ENCODE assay signal across 9 cellular contexts in the genomic region with DNA sequence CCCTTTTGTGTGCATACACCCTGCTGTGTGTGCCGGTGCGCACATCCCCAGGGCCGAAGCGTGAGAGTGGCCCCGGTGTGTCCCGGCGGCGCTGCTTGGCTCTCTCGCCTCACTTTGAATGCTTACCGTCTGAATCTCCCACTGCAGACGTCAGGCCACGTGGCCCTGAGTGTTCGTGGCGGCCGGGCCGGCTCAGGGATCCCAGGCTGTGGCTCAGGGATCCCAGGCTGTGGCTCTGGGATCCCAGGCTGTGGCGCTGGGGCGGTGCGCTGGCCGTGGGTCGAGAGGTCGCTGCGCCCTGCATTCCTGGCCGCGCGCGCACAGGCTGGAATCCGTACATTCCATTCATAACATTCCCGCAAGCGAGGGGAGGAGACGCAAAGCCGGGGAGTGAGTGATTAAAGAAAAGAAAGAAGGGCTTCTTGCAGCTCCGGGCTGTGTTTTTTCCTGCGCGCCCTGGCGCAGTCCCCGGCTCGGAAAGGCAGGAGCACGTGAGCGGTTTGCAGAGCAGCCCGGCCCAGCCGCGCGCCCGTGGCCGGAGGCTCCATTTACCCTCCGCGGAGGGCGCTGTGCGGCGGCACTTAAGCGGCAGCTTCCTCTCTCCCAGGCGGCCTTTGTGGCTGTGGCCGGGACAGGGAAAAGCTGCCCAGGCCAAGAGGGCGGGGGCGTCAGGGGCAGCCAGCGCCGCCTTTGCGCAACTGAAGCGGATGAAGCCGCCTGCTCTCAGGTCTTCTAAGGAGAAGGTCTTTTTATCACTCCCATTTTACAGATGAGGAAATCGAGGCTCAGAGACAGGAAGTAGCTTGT.
DNase-seq lines count a peak whose midpoint lies in the region; ATAC-seq, FAIRE-seq and TF ChIP-seq lines count a peak whose summit lies in the region.
"Had no signal": no experiment of that assay in that cellular context is flagged by ENCODE, and none has a peak within 500 bp of the region (broad histone marks: within the 10 kb centered on the region; RNA-seq: fewer than 3 reads in every experiment).

No MANE protein-coding gene starts in this region.

- SMC1A ChIA-PET in GM12878 (lab: Charles Lee; ENCODE audit: uncharacterized antibody, unreplicated experiment): no interaction called here

- DNase-seq in HTR-8/SVneo (ENCODE audit: insufficient read length, low spot score) (peak; percentile 75), GM12878 (ENCODE audit: low read depth, low spot score) (no peak), hypothalamus (lab: John Stamatoyannopoulos, UW) (peak in 42 of 51 donors; percentile 27 to 85 (median 69)), KG1 (lab: John Stamatoyannopoulos, UW) (no peak)
- no peak for DNase-seq in activated CD4-positive, alpha-beta T cell treated with anti-CD3 and anti-CD28 coated beads for 36 hours

- H3K4me3 Mint-ChIP-seq in activated CD4-positive, alpha-beta T cell treated with anti-CD3 and anti-CD28 coated beads for 36 hours: no peak overlapping the region

- no peaks in the 10 kb centered on the region for H3K9me3 Mint-ChIP-seq in activated CD4-positive, alpha-beta T cell treated with anti-CD3 and anti-CD28 coated beads for 36 hours (ENCODE audit: low read depth)

- H3K9me3 ChIP-seq in GM12878 (replicated peaks; ENCODE audit: control insufficient read depth, insufficient read depth, low read length): no peaks in the 10 kb centered on the region

- H3K4me1 ChIP-seq in GM12878 (ENCODE audit: control insufficient read depth, insufficient read depth, low read length): no peaks in the 10 kb centered on the region
- peaks cover 20% of the 10 kb centered on the region for H3K4me1 ChIP-seq in rectal smooth muscle tissue (ENCODE audit: control insufficient read depth, insufficient read depth, low read length)

- no peak for TF ChIP-seq EP300 in GM12878 (IDR thresholded peaks at IDR 0.05; ENCODE audit: borderline replicate concordance in 1 of 2, control insufficient read depth in 1 of 2, low read depth in 2 of 2, low read length in 2 of 2)

- H3K27me3 ChIP-seq in GM12878 (replicated peaks in 1 of 2; ENCODE audit: control insufficient read depth in 2 of 2, insufficient read depth in 2 of 2, low read length in 1 of 2) (peaks cover 0 to 1% of the 10 kb centered on the region in 2 experiments; a peak in 2 of 4 replicates), rectal smooth muscle tissue (ENCODE audit: control insufficient read depth, insufficient read depth, low read length) (no peaks in the 10 kb centered on the region)

- no peaks in the 10 kb centered on the region for H3K4me1 Mint-ChIP-seq in activated CD4-positive, alpha-beta T cell treated with anti-CD3 and anti-CD28 coated beads for 36 hours

- H3K36me3 ChIP-seq in GM12878 (ENCODE audit: control insufficient read depth in 2 of 2, insufficient read depth in 2 of 2, low read length in 1 of 2) (no peaks in the 10 kb centered on the region), rectal smooth muscle tissue (ENCODE audit: control insufficient read depth, insufficient read depth, low read length) (no peaks in the 10 kb centered on the region)

- no TSS peak for BruUV-seq in GM12878 (replicated peaks; lab: Mats Ljungman, UMichigan)

- no peak for TF ChIP-seq POLR2A in GM12878 (IDR thresholded peaks at IDR 0.05; ENCODE audit: low read depth, low read length)

- peak; percentile 91 for FAIRE-seq in HTR-8/SVneo (lab: Jason Lieb, UNC)
- FAIRE-seq in GM12878 (lab: Jason Lieb, UNC): no peak

- in situ Hi-C loops in GM12878 (cut with MboI): no loop called here

- ATAC-seq in GM12878: no peak
- no peak for ATAC-seq in GM21360 (IDR thresholded peaks at IDR 0.05; ENCODE audit: unreplicated experiment)
- no peak for ATAC-seq in GM19397 (IDR thresholded peaks at IDR 0.05; ENCODE audit: unreplicated experiment)
- no peak for ATAC-seq in activated CD4-positive, alpha-beta T cell treated with anti-CD3 and anti-CD28 coated beads for 36 hours

- H3K9ac ChIP-seq in GM12878 (ENCODE audit: control insufficient read depth, insufficient read depth, low read length): no peak overlapping the region
- peak overlapping the region; percentile 4 for H3K9ac ChIP-seq in rectal smooth muscle tissue (ENCODE audit: low read length)

- TF ChIP-seq RAD21 in GM12878 (IDR thresholded peaks at IDR 0.05; ENCODE audit: insufficient read depth, low read depth, low read length): no peak

- no peaks in the 10 kb centered on the region for H4K20me1 ChIP-seq in GM12878 (ENCODE audit: control insufficient read depth, insufficient read depth)

- H2AFZ ChIP-seq in GM12878 (ENCODE audit: control insufficient read depth, low read depth, low read length): no peak overlapping the region

- WGBS in GM12878 (ENCODE audit: insufficient coverage, insufficient replicate concordance, low lambda C conversion rate, missing lambda C conversion rate): 63% methylated on average over 62 of the region's 62 CpGs

- H3K79me2 ChIP-seq in GM12878 (ENCODE audit: control insufficient read depth, insufficient read depth, low read length): no peaks in the 10 kb centered on the region

- H3K4me3 ChIP-seq in GM12878 (no peak overlapping the region), rectal smooth muscle tissue (ENCODE audit: low read length) (peak overlapping the region; percentile 46)
- H3K4me3 ChIP-seq: SK-N-MC had no signal

- no peak for TF ChIP-seq CTCF in GM12878 (IDR thresholded peaks at IDR 0.05 in 2 of 3, conservative IDR thresholded peaks at IDR 0.05 in 1 of 3; ENCODE audit: control insufficient read depth in 2 of 3, extremely low read depth in 1 of 3, insufficient read depth in 1 of 3, low read depth in 3 of 3, low read length in 3 of 3)

- RAD21 ChIA-PET in GM12878 (lab: Charles Lee; ENCODE audit: unreplicated experiment): no interaction called here

- H3K27ac ChIP-seq in GM12878 (ENCODE audit: control insufficient read depth, insufficient read depth) (no peak overlapping the region), rectal smooth muscle tissue (ENCODE audit: low read depth, low read length) (peak overlapping the region; percentile 77)
- H3K27ac ChIP-seq: SK-N-MC had no signal

- POLR2A ChIA-PET in GM12878 (lab: Charles Lee): no interaction called here
- POLR2A ChIA-PET in activated CD4-positive, alpha-beta T cell treated with anti-CD3 and anti-CD28 coated beads for 36 hours (lab: Charles Lee): no interaction called here

- no peak overlapping the region for H3K4me2 ChIP-seq in GM12878 (ENCODE audit: control insufficient read depth, insufficient read depth)

- CTCF ChIA-PET in GM12878 (lab: Yijun Ruan, JAX): no interaction called here
- CTCF ChIA-PET in activated CD4-positive, alpha-beta T cell treated with anti-CD3 and anti-CD28 coated beads for 36 hours (lab: Charles Lee): no interaction called here

- no peak overlapping the region for H3K27ac Mint-ChIP-seq in activated CD4-positive, alpha-beta T cell treated with anti-CD3 and anti-CD28 coated beads for 36 hours

- H3K27me3 Mint-ChIP-seq in activated CD4-positive, alpha-beta T cell treated with anti-CD3 and anti-CD28 coated beads for 36 hours: peaks cover 26% of the 10 kb centered on the region

- intact Hi-C loops in GM12878 (cut with micrococcal nuclease; ENCODE audit: unreplicated experiment): no loop called here
- intact Hi-C loops in activated CD4-positive, alpha-beta T cell treated with anti-CD3 and anti-CD28 coated beads for 36 hours (cut with DNase I, micrococcal nuclease): no loop called here

- no peaks in the 10 kb centered on the region for H3K36me3 Mint-ChIP-seq in activated CD4-positive, alpha-beta T cell treated with anti-CD3 and anti-CD28 coated beads for 36 hours (ENCODE audit: low read depth)

TF ChIP-seq in GM12878, 131 proteins besides CTCF, POLR2A, EP300 and RAD21:
- TF ChIP-seq SPI1 (IDR thresholded peaks at IDR 0.05; ENCODE audit: borderline replicate concordance, insufficient read depth, low read depth, low read length) (no peak), HDAC6 (IDR thresholded peaks at IDR 0.05; ENCODE audit: unreplicated experiment) (peak; percentile 72)
TF ChIP-seq in GM12878: peak in this region for 1.

Comparison
In these comparisons a context has a peak if more than half of its experiments do, and no peak if none do; other contexts are left out.
1. DNase-seq: peak in HTR-8/SVneo (single experiment) and hypothalamus (42 of 51); none in GM12878 (single experiment), KG1 (single experiment) and activated CD4-positive, alpha-beta T cell treated with anti-CD3 and anti-CD28 coated beads for 36 hours (single experiment).